ENCODE assay signal across 22 cellular contexts in the genomic region with DNA sequence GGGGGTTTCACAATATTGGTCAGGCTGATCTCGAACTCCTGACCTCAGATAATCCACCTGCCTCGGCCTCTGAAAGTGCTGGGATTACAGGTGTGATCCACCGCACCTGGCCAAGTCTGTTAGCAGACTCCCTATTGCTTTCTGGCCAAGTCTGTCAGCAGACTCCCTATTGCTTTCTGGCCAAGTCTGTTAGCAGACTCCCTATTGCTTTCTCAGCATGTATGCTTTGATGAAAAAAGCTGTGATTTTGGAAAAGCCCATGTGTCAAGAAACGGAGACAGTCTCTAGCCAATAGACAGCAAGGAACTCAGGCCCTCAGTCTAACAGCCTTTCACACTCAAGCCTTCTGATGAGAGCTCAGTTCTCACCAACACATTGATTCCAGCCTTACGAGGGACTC.
"Had no signal": no experiment of that assay in that cellular context is flagged by ENCODE, and none has a peak within 500 bp of the region (broad histone marks: within the 10 kb centered on the region; RNA-seq: fewer than 3 reads in every experiment).

No MANE protein-coding gene starts in this region.

- H3K36me3 Mint-ChIP-seq: mesothelial cell of epicardium; naive B cell; natural killer cell treated with Interleukin-12 subunit alpha and Interleukin-12 subunit beta and Interleukin-15 and Interleukin-18, amount 100 ng/mL, for 72 hours; neural progenitor cell; stimulated activated effector memory CD8-positive, alpha-beta T cell treated with anti-CD3 and anti-CD28 coated beads, Interleukin-12 subunit alpha, Interleukin-12 subunit beta, amount 100 ng/mL, for 72 hours; type B pancreatic cell had no signal

- ATAC-seq: effector memory CD8-positive, alpha-beta T cell; gastrocnemius medialis; left ventricle myocardium superior; lower lobe of right lung; mucosa of descending colon; natural killer cell treated with Interleukin-12 subunit alpha and Interleukin-12 subunit beta and Interleukin-15 and Interleukin-18, amount 100 ng/mL, for 72 hours; sciatic nerve; stimulated activated effector memory CD8-positive, alpha-beta T cell treated with anti-CD3 and anti-CD28 coated beads, Interleukin-12 subunit alpha, Interleukin-12 subunit beta, amount 100 ng/mL, for 72 hours had no signal

- H3K4me1 Mint-ChIP-seq: naive B cell; stimulated activated effector memory CD8-positive, alpha-beta T cell treated with anti-CD3 and anti-CD28 coated beads, Interleukin-12 subunit alpha, Interleukin-12 subunit beta, amount 100 ng/mL, for 72 hours had no signal

- H3K9me3 Mint-ChIP-seq: effector memory CD8-positive, alpha-beta T cell; mesothelial cell of epicardium; naive B cell; natural killer cell treated with Interleukin-12 subunit alpha and Interleukin-12 subunit beta and Interleukin-15 and Interleukin-18, amount 100 ng/mL, for 72 hours; neural progenitor cell; stimulated activated effector memory CD8-positive, alpha-beta T cell treated with anti-CD3 and anti-CD28 coated beads, Interleukin-12 subunit alpha, Interleukin-12 subunit beta, amount 100 ng/mL, for 72 hours; type B pancreatic cell had no signal

- DNase-seq: cortex of kidney; effector memory CD8-positive, alpha-beta T cell; foreskin fibroblast; gastrocnemius medialis; head of caudate nucleus; left ventricle myocardium superior; lower lobe of right lung; mucosa of descending colon; naive B cell; stimulated activated CD4-positive, alpha-beta T cell treated with anti-CD3 and anti-CD28 coated beads, Interleukin-2, amount 100 ng/mL, for 24 hours; stimulated activated CD4-positive, alpha-beta T cell treated with anti-CD3 and anti-CD28 coated beads, Interleukin-4, amount 100 ng/mL, for 24 hours; stimulated activated naive CD4-positive, alpha-beta T cell treated with Interleukin-2 at 50 U/mL for 16 hours; stomach; thyroid gland had no signal

- H2AFZ ChIP-seq: neural progenitor cell had no signal

- H3K27ac Mint-ChIP-seq: effector memory CD8-positive, alpha-beta T cell; naive B cell; natural killer cell treated with Interleukin-12 subunit alpha and Interleukin-12 subunit beta and Interleukin-15 and Interleukin-18, amount 100 ng/mL, for 72 hours; neural progenitor cell; stimulated activated effector memory CD8-positive, alpha-beta T cell treated with anti-CD3 and anti-CD28 coated beads, Interleukin-12 subunit alpha, Interleukin-12 subunit beta, amount 100 ng/mL, for 72 hours; type B pancreatic cell had no signal

- H3K4me1 ChIP-seq: gastrocnemius medialis, lower lobe of right lung, prostate gland, thyroid gland had no signal

- H3K4me2 ChIP-seq: neural progenitor cell had no signal

- H3K9ac ChIP-seq: neural progenitor cell had no signal

- H3K27me3 Mint-ChIP-seq: effector memory CD8-positive, alpha-beta T cell; naive B cell; natural killer cell treated with Interleukin-12 subunit alpha and Interleukin-12 subunit beta and Interleukin-15 and Interleukin-18, amount 100 ng/mL, for 72 hours; type B pancreatic cell had no signal

- H3K4me3 Mint-ChIP-seq: effector memory CD8-positive, alpha-beta T cell; mesothelial cell of epicardium; naive B cell; natural killer cell treated with Interleukin-12 subunit alpha and Interleukin-12 subunit beta and Interleukin-15 and Interleukin-18, amount 100 ng/mL, for 72 hours; neural progenitor cell; stimulated activated effector memory CD8-positive, alpha-beta T cell treated with anti-CD3 and anti-CD28 coated beads, Interleukin-12 subunit alpha, Interleukin-12 subunit beta, amount 100 ng/mL, for 72 hours; type B pancreatic cell had no signal

- H3K9me3 ChIP-seq: gastrocnemius medialis, lower lobe of right lung, mucosa of descending colon, prostate gland, right atrium auricular region, stomach, thyroid gland had no signal

- H3K27ac ChIP-seq: gastrocnemius medialis, lower lobe of right lung, neural progenitor cell, prostate gland, right atrium auricular region, stomach, thyroid gland had no signal

- H3K4me3 ChIP-seq: gastrocnemius medialis, lower lobe of right lung, mucosa of descending colon, neural progenitor cell, prostate gland, right atrium auricular region, stomach, thyroid gland had no signal

- H3K36me3 ChIP-seq: gastrocnemius medialis, lower lobe of right lung, neural progenitor cell, prostate gland, right atrium auricular region, stomach, thyroid gland had no signal

- H3K27me3 ChIP-seq: gastrocnemius medialis, neural progenitor cell, right atrium auricular region, stomach, thyroid gland had no signal
